In the genomic region with DNA sequence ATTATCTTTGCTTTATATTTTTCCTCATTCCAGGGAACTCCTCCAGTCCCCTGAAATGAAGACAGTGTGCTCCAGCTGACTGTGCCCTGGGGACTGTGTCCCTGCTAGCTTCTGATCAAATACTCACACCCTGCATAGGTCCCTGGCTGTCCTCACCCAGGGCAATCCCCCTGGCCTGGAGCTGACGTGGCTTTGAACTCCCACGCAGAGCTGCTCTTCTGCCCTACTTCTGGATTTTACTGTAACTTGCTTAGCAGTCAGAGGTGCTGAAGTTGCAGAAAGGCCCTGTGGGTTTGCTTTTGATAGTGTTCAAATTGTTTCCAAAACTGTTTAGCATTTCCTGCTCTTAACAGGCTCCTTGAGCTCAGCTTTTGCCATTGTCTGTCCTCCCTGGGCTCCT, we compare ENCODE assay signal across 9 cellular contexts.
DNase-seq lines count a peak whose midpoint lies in the region; ATAC-seq and TF ChIP-seq lines count a peak whose summit lies in the region.
"Had no signal": no experiment of that assay in that cellular context is flagged by ENCODE, and none has a peak within 500 bp of the region (broad histone marks: within the 10 kb centered on the region; RNA-seq: fewer than 3 reads in every experiment).

No MANE protein-coding gene starts in this region.

- H2AFZ ChIP-seq in HCT116 (ENCODE audit: low read depth, low read length, poor library complexity, severe bottlenecking), result no peak overlapping the region

- POLR2A ChIA-PET in HCT116 (lab: Charles Lee), result no interaction called here

- no peaks in the 10 kb centered on the region; the same call in 1 of the 2 replicates for H3K79me2 ChIP-seq in HCT116 (ENCODE audit: insufficient read depth, low read length)

- H3K27ac ChIP-seq in HCT116 (ENCODE audit: low read depth, low read length), result peak overlapping the region; percentile 46

- peaks cover 0 to 18% of the 10 kb centered on the region in 2 experiments; a peak in 1 of 4 replicates for H3K36me3 ChIP-seq in HCT116 (ENCODE audit: control insufficient read depth in 1 of 2, insufficient read depth in 2 of 2, low read length in 2 of 2)
- H3K36me3 ChIP-seq: heart right ventricle had no signal

- H3K4me1 ChIP-seq in HCT116 (ENCODE audit: control insufficient read depth in 1 of 2, insufficient read depth in 2 of 2, low read length in 2 of 2), result peaks cover 33 to 34% of the 10 kb centered on the region in 2 experiments; a peak in 3 of 4 replicates

- TF ChIP-seq RAD21 in HCT116 (IDR thresholded peaks at IDR 0.05; ENCODE audit: low read depth), result no peak

- TF ChIP-seq POLR2A in HCT116 (IDR thresholded peaks at IDR 0.05; ENCODE audit: borderline replicate concordance, extremely low read depth, insufficient read depth, insufficient read length), result no peak

- ATAC-seq in HCT116, result peak; percentile 59
- ATAC-seq in GM21423 (IDR thresholded peaks at IDR 0.05; ENCODE audit: unreplicated experiment), result no peak

- H3K9me2 ChIP-seq in HCT116 (ENCODE audit: insufficient read depth), result no peaks in the 10 kb centered on the region

- H3K4me3 ChIP-seq in HCT116 (replicated peaks in 1 of 2; ENCODE audit: low read depth in 1 of 2, low read length in 2 of 2) (no peak overlapping the region), choroid plexus epithelial cell (ENCODE audit: low read depth, low read length) (no peak overlapping the region)
- H3K4me3 ChIP-seq: heart right ventricle had no signal

- no peak for TF ChIP-seq CTCF in HCT116 (IDR thresholded peaks at IDR 0.05 in 2 of 3, conservative IDR thresholded peaks at IDR 0.05 in 1 of 3; ENCODE audit: borderline replicate concordance in 1 of 3, insufficient read depth in 1 of 3, low read depth in 2 of 3, low read length in 2 of 3)
- TF ChIP-seq CTCF in choroid plexus epithelial cell (conservative IDR thresholded peaks at IDR 0.05; ENCODE audit: low read depth, low read length), result no peak

- BruUV-seq in HCT116 (replicated peaks; lab: Mats Ljungman, UMichigan), result TSS peak; percentile 6

- DNase-seq in HCT116 (ENCODE audit: low read depth, low spot score), result no peak
- peak; percentile 49 to 58 for DNase-seq in activated CD4-positive, alpha-beta T cell treated with anti-CD3 and anti-CD28 coated beads for 4 hours
- DNase-seq in choroid plexus epithelial cell (ENCODE audit: low read depth), result peak; percentile 63
- peak; percentile 29 to 52 (median 47) for DNase-seq in stimulated activated CD4-positive, alpha-beta T cell treated with anti-CD3 and anti-CD28 coated beads, TNF-alpha, amount 100 ng/mL, for 48 hours (ENCODE audit: low read depth in 3 of 3)
- no peak for DNase-seq in D341Med (ENCODE audit: low spot score)
- no peak for DNase-seq in GDM1 (lab: John Stamatoyannopoulos, UW)
- DNase-seq in NCI-H1436 treated with DMSO at 0.1 percent for 48 hours (lab: John Stamatoyannopoulos, UW), result no peak
- DNase-seq: heart right ventricle had no signal

- no peaks in the 10 kb centered on the region for H3K9me3 ChIP-seq in HCT116 (ENCODE audit: control insufficient read depth in 1 of 2, insufficient read depth in 1 of 2, low read depth in 1 of 2, low read length in 2 of 2)
- H3K9me3 ChIP-seq: heart right ventricle had no signal

- CTCF ChIA-PET in HCT116 (lab: Charles Lee), result no interaction called here

- RAD21 ChIA-PET in HCT116 (lab: Charles Lee; ENCODE audit: low non-redundant PET in 1 of 2, low total read pairs in 2 of 2, uncharacterized antibody in 2 of 2, unreplicated experiment in 2 of 2), result no interaction called here

- peak overlapping the region; percentile 33 for H3K9ac ChIP-seq in HCT116 (ENCODE audit: low read length)

- H3K4me2 ChIP-seq in HCT116 (ENCODE audit: low read length), result peak overlapping the region; percentile 16

- H3K27me3 ChIP-seq in HCT116 (ENCODE audit: insufficient read depth, low read length), result no peaks in the 10 kb centered on the region
- H3K27me3 ChIP-seq: heart right ventricle had no signal

- no peaks in the 10 kb centered on the region for H4K20me1 ChIP-seq in HCT116 (ENCODE audit: insufficient read depth)

- intact Hi-C loops in HCT116 (cut with micrococcal nuclease), result no loop called here

TF ChIP-seq in HCT116, 20 proteins besides CTCF, POLR2A, EP300 and RAD21:
- TF ChIP-seq YY1 (IDR thresholded peaks at IDR 0.05; ENCODE audit: extremely low read depth, insufficient replicate concordance, low read depth, low read length) (no peak), EGR1 (IDR thresholded peaks at IDR 0.05; ENCODE audit: low read depth) (peak; percentile 73), CBX3 (IDR thresholded peaks at IDR 0.05; ENCODE audit: low read depth) (no peak), CEBPB (IDR thresholded peaks at IDR 0.05; ENCODE audit: low read depth) (0 out of 2 replicates have a peak, but pooled peaks have one; percentile 6)
TF ChIP-seq in HCT116: peak in this region for 2.

Comparison
In these comparisons a context has a peak if more than half of its experiments do, and no peak if none do; other contexts are left out.
1. DNase-seq: peak in activated CD4-positive, alpha-beta T cell treated with anti-CD3 and anti-CD28 coated beads for 4 hours (2 of 2), choroid plexus epithelial cell (single experiment) and stimulated activated CD4-positive, alpha-beta T cell treated with anti-CD3 and anti-CD28 coated beads, TNF-alpha, amount 100 ng/mL, for 48 hours (3 of 3); none in HCT116 (single experiment), D341Med (single experiment), GDM1 (single experiment) and NCI-H1436 treated with DMSO at 0.1 percent for 48 hours (single experiment).